In genomic region chr13:20351279-20352022, GRCh38 we compare ENCODE assay signal across 15 cellular contexts.
DNase-seq lines count a peak whose midpoint lies in the region; TF ChIP-seq lines count a peak whose summit lies in the region.
"Had no signal": no experiment of that assay in that cellular context is flagged by ENCODE, and none has a peak within 500 bp of the region (broad histone marks: within the 10 kb centered on the region; RNA-seq: fewer than 3 reads in every experiment).

No MANE protein-coding gene starts in this region.

- H3T11ph ChIP-seq in H9 (ENCODE audit: low read length) = no peak overlapping the region

- H3K56ac ChIP-seq in H9 (ENCODE audit: insufficient read length, low read depth, low read length) = no peak overlapping the region

- POLR2A ChIA-PET in AG04450 (lab: Yijun Ruan, JAX) = no interaction called here

- no peak overlapping the region for H2BK20ac ChIP-seq in H9 (ENCODE audit: low read depth, low read length, poor library complexity, severe bottlenecking)

- H3K4me3 ChIP-seq in AG04450 (ENCODE audit: low read depth, low read length) (no peak overlapping the region), fibroblast of pulmonary artery (replicated peaks; ENCODE audit: low read depth, low read length) (no peak overlapping the region)
- H3K4me3 ChIP-seq: GM23338 had no signal

- H3K27me3 ChIP-seq in AG04450 (ENCODE audit: control insufficient read depth, insufficient read depth, low read length) = no peaks in the 10 kb centered on the region
- H3K27me3 ChIP-seq in H9 (ENCODE audit: insufficient read depth, low read length) = no peaks in the 10 kb centered on the region

- CTCF ChIA-PET in AG04450 (lab: Charles Lee) = no interaction called here

- H4K20me1 ChIP-seq in H9 (ENCODE audit: control insufficient read depth, insufficient read depth, insufficient read length) = no peaks in the 10 kb centered on the region

- no peak overlapping the region for H3K18ac ChIP-seq in H9 (ENCODE audit: insufficient read length, low read depth, low read length)

- H2AK5ac ChIP-seq in H9 (ENCODE audit: insufficient read length, low read length) = no peak overlapping the region

- H3K27ac ChIP-seq in AG04450 (ENCODE audit: low read depth, low read length) (no peak overlapping the region), H9 (ENCODE audit: insufficient read length, low read depth, low read length) (no peak overlapping the region)

- H3K27me3 Mint-ChIP-seq in activated T-cell treated with anti-CD3 and anti-CD28 coated beads, Interleukin-2, amount 50 U/mL, for 24 hours = no peaks in the 10 kb centered on the region
- H3K27me3 Mint-ChIP-seq in H9 (ENCODE audit: low read depth) = peaks cover 12% of the 10 kb centered on the region

- H3K4me1 Mint-ChIP-seq in activated T-cell treated with anti-CD3 and anti-CD28 coated beads, Interleukin-2, amount 50 U/mL, for 24 hours (ENCODE audit: low read depth) = peaks cover 7% of the 10 kb centered on the region
- peaks cover 12 to 19% of the 10 kb centered on the region in 2 experiments for H3K4me1 Mint-ChIP-seq in H9
- H3K4me1 Mint-ChIP-seq: nephron progenitor cell had no signal

- H3K9me3 ChIP-seq in AG04450 (ENCODE audit: control insufficient read depth, insufficient read depth, low read length) (no peaks in the 10 kb centered on the region; the same call in 1 of the 2 replicates), H9 (ENCODE audit: control insufficient read depth, low read depth, low read length) (no peaks in the 10 kb centered on the region)

- H2BK120ac ChIP-seq in H9 (ENCODE audit: low read depth, low read length, poor library complexity, severe bottlenecking) = no peak overlapping the region

- no peak overlapping the region for H3K9ac ChIP-seq in H9 (ENCODE audit: extremely low read depth, insufficient read length, low read length)

- no peaks in the 10 kb centered on the region for H3K9me3 Mint-ChIP-seq in activated T-cell treated with anti-CD3 and anti-CD28 coated beads, Interleukin-2, amount 50 U/mL, for 24 hours
- H3K9me3 Mint-ChIP-seq in H9 = peaks cover 0 to 4% of the 10 kb centered on the region in 2 experiments; a peak in 2 of 5 replicates
- H3K9me3 Mint-ChIP-seq: GM23338, nephron progenitor cell had no signal

- WGBS in H9 (ENCODE audit: extremely low coverage, insufficient read length, low lambda C conversion rate) = no CpG with 5 or more reads among the region's 6 CpGs

- no peaks in the 10 kb centered on the region for H3K4me1 ChIP-seq in H9 (ENCODE audit: insufficient read depth, low read length)

- no peak overlapping the region for H2BK5ac ChIP-seq in H9 (ENCODE audit: insufficient read length, low read length)

- H3K79me2 ChIP-seq in H9 (ENCODE audit: insufficient read depth, low read length) = no peaks in the 10 kb centered on the region

- H2BK12ac ChIP-seq in H9 (ENCODE audit: insufficient read length, low read depth, low read length) = no peak overlapping the region

- no peak overlapping the region for H2AFZ ChIP-seq in H9 (ENCODE audit: low read length)
- H2AFZ ChIP-seq: GM23338 had no signal

- no peak overlapping the region for H3K4me2 ChIP-seq in H9 (ENCODE audit: insufficient read depth, insufficient read length, low read length)
- H3K4me2 ChIP-seq: GM23338 had no signal

- DNase-seq in AG04450 (ENCODE audit: low read depth, low spot score) (peak; percentile 26), HT-29 (ENCODE audit: low spot score) (peak; percentile 32), SIG-M5 treated with dmso at 0.1 percent for 504 hours (lab: John Stamatoyannopoulos, UW; ENCODE audit: unreplicated experiment) (peak; percentile 86), fibroblast of pulmonary artery (ENCODE audit: low read depth) (peak; percentile 47), T-helper 1 cell (no peak), DMS153 treated with DMSO at 0.1 percent for 48 hours (lab: John Stamatoyannopoulos, UW; ENCODE audit: unreplicated experiment) (no peak), H9 (no peak)
- DNase-seq in activated T-cell treated with anti-CD3 and anti-CD28 coated beads, Interleukin-2, amount 50 U/mL, for 24 hours = no peak
- DNase-seq: ACHN, aorta, GDM1, NCI-H524 treated with DMSO at 0.1 percent for 48 hours, nephron progenitor cell, T-helper 2 cell had no signal

- no peak overlapping the region for H2BK15ac ChIP-seq in H9 (ENCODE audit: low read depth, low read length)

- no peak for TF ChIP-seq CTCF in AG04450 (IDR thresholded peaks at IDR 0.05; ENCODE audit: low read depth, low read length)
- no peak for TF ChIP-seq CTCF in fibroblast of pulmonary artery (IDR thresholded peaks at IDR 0.05; ENCODE audit: low read length, missing control alignments)
- TF ChIP-seq CTCF in H9 (conservative IDR thresholded peaks at IDR 0.05) = no peak

- no peak overlapping the region for H3K4ac ChIP-seq in H9 (ENCODE audit: low read depth, low read length)

- H3K79me1 ChIP-seq in H9 (ENCODE audit: insufficient read depth, low read depth, low read length, poor library complexity, severe bottlenecking) = no peaks in the 10 kb centered on the region

- H3K14ac ChIP-seq in H9 (ENCODE audit: insufficient read depth, low read length) = no peak overlapping the region

- H4K91ac ChIP-seq in H9 (ENCODE audit: insufficient read length, low read depth, low read length) = no peak overlapping the region

- no peak overlapping the region for H3K23ac ChIP-seq in H9 (ENCODE audit: insufficient read length, low read depth, low read length)

- H3K4me3 Mint-ChIP-seq in activated T-cell treated with anti-CD3 and anti-CD28 coated beads, Interleukin-2, amount 50 U/mL, for 24 hours = no peak overlapping the region
- no peak overlapping the region for H3K4me3 Mint-ChIP-seq in H9
- H3K4me3 Mint-ChIP-seq: GM23338, nephron progenitor cell had no signal

- no peaks in the 10 kb centered on the region for H3K23me2 ChIP-seq in H9 (ENCODE audit: insufficient read length, low read depth, low read length, poor library complexity, severe bottlenecking)

- H3K27ac Mint-ChIP-seq in activated T-cell treated with anti-CD3 and anti-CD28 coated beads, Interleukin-2, amount 50 U/mL, for 24 hours = no peak overlapping the region
- no peak overlapping the region for H3K27ac Mint-ChIP-seq in H9
- H3K27ac Mint-ChIP-seq: GM23338, nephron progenitor cell had no signal

- H4K5ac ChIP-seq in H9 (ENCODE audit: insufficient read length, low read depth, low read length) = no peak overlapping the region

- no peaks in the 10 kb centered on the region for H3K36me3 Mint-ChIP-seq in activated T-cell treated with anti-CD3 and anti-CD28 coated beads, Interleukin-2, amount 50 U/mL, for 24 hours (ENCODE audit: low read depth)
- no peaks in the 10 kb centered on the region for H3K36me3 Mint-ChIP-seq in H9 (ENCODE audit: insufficient read depth in 1 of 3, low read depth in 3 of 3)

- H4K8ac ChIP-seq in H9 (replicated peaks; ENCODE audit: insufficient read length, low read depth, low read length) = no peak overlapping the region

Comparison
In these comparisons a context has a peak if more than half of its experiments do, and no peak if none do; other contexts are left out.
1. DNase-seq: peak in AG04450 (single experiment), HT-29 (single experiment), SIG-M5 treated with dmso at 0.1 percent for 504 hours (single experiment) and fibroblast of pulmonary artery (single experiment); none in T-helper 1 cell (0 of 5), activated T-cell treated with anti-CD3 and anti-CD28 coated beads, Interleukin-2, amount 50 U/mL, for 24 hours (single experiment), DMS153 treated with DMSO at 0.1 percent for 48 hours (single experiment) and H9 (single experiment).